In genomic region chr14:81275995-81276698, GRCh38 we compare ENCODE assay signal across 1 cellular context.
TF ChIP-seq lines count a peak whose summit lies in the region.

No MANE protein-coding gene starts in this region.

TF ChIP-seq in GM12878, 131 proteins besides CTCF, POLR2A, EP300 and RAD21 (continued from another document):
- TF ChIP-seq SKIL (IDR thresholded peaks at IDR 0.05; ENCODE audit: low read depth, poor library complexity, severe bottlenecking): no peak
- TF ChIP-seq, protein P1, sequence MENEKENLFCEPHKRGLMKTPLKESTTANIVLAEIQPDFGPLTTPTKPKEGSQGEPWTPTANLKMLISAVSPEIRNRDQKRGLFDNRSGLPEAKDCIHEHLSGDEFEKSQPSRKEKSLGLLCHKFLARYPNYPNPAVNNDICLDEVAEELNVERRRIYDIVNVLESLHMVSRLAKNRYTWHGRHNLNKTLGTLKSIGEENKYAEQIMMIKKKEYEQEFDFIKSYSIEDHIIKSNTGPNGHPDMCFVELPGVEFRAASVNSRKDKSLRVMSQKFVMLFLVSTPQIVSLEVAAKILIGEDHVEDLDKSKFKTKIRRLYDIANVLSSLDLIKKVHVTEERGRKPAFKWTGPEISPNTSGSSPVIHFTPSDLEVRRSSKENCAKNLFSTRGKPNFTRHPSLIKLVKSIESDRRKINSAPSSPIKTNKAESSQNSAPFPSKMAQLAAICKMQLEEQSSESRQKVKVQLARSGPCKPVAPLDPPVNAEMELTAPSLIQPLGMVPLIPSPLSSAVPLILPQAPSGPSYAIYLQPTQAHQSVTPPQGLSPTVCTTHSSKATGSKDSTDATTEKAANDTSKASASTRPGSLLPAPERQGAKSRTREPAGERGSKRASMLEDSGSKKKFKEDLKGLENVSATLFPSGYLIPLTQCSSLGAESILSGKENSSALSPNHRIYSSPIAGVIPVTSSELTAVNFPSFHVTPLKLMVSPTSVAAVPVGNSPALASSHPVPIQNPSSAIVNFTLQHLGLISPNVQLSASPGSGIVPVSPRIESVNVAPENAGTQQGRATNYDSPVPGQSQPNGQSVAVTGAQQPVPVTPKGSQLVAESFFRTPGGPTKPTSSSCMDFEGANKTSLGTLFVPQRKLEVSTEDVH (IDR thresholded peaks at IDR 0.05; ENCODE audit: low read depth, partially characterized antibody): no peak
- TF ChIP-seq JUND (IDR thresholded peaks at IDR 0.05; ENCODE audit: low read depth, low read length): 0 out of 2 replicates have a peak, but pooled peaks have one; percentile 13
- TF ChIP-seq NFXL1 (IDR thresholded peaks at IDR 0.05; ENCODE audit: borderline replicate concordance): no peak
- TF ChIP-seq IKZF2 (IDR thresholded peaks at IDR 0.05): no peak
- TF ChIP-seq, protein P2, sequence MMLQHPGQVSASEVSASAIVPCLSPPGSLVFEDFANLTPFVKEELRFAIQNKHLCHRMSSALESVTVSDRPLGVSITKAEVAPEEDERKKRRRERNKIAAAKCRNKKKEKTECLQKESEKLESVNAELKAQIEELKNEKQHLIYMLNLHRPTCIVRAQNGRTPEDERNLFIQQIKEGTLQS (IDR thresholded peaks at IDR 0.05; ENCODE audit: borderline replicate concordance, extremely low read depth, low read depth, low read length): no peak
- no peak for TF ChIP-seq ZBTB33 (IDR thresholded peaks at IDR 0.05)
- TF ChIP-seq, protein P3, sequence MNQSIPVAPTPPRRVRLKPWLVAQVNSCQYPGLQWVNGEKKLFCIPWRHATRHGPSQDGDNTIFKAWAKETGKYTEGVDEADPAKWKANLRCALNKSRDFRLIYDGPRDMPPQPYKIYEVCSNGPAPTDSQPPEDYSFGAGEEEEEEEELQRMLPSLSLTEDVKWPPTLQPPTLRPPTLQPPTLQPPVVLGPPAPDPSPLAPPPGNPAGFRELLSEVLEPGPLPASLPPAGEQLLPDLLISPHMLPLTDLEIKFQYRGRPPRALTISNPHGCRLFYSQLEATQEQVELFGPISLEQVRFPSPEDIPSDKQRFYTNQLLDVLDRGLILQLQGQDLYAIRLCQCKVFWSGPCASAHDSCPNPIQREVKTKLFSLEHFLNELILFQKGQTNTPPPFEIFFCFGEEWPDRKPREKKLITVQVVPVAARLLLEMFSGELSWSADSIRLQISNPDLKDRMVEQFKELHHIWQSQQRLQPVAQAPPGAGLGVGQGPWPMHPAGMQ (IDR thresholded peaks at IDR 0.05; ENCODE audit: borderline replicate concordance): no peak
- no peak for TF ChIP-seq NR2F1 (conservative IDR thresholded peaks at IDR 0.05)
- TF ChIP-seq LARP7 (IDR thresholded peaks at IDR 0.05): no peak
- no peak for TF ChIP-seq CEBPZ (IDR thresholded peaks at IDR 0.05; ENCODE audit: low read depth, low read length)
- 0 out of 2 replicates have a peak, but pooled peaks have one; percentile 22 for TF ChIP-seq GATAD2B (conservative IDR thresholded peaks at IDR 0.05; ENCODE audit: low read depth)
- TF ChIP-seq MTA3 (IDR thresholded peaks at IDR 0.05; ENCODE audit: borderline replicate concordance, low read length): no peak
- TF ChIP-seq, protein P4, sequence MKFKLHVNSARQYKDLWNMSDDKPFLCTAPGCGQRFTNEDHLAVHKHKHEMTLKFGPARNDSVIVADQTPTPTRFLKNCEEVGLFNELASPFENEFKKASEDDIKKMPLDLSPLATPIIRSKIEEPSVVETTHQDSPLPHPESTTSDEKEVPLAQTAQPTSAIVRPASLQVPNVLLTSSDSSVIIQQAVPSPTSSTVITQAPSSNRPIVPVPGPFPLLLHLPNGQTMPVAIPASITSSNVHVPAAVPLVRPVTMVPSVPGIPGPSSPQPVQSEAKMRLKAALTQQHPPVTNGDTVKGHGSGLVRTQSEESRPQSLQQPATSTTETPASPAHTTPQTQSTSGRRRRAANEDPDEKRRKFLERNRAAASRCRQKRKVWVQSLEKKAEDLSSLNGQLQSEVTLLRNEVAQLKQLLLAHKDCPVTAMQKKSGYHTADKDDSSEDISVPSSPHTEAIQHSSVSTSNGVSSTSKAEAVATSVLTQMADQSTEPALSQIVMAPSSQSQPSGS (IDR thresholded peaks at IDR 0.05; ENCODE audit: low read length): 0 out of 2 replicates have a peak, but pooled peaks have one; percentile 21
- no peak for TF ChIP-seq RBBP5 (conservative IDR thresholded peaks at IDR 0.05)
- TF ChIP-seq SIN3A (IDR thresholded peaks at IDR 0.05; ENCODE audit: low read depth, low read length): no peak
- TF ChIP-seq MEF2B (IDR thresholded peaks at IDR 0.05; ENCODE audit: partially characterized antibody, poor library complexity, severe bottlenecking): peak; percentile 79
- TF ChIP-seq RUNX3 (IDR thresholded peaks at IDR 0.05; ENCODE audit: low read length): no peak
- peak; percentile 27; the same call in 1 of the 2 replicates for TF ChIP-seq BCL11A (IDR thresholded peaks at IDR 0.05; ENCODE audit: low read depth, low read length)
- no peak for TF ChIP-seq POLR2AphosphoS2 (IDR thresholded peaks at IDR 0.05; ENCODE audit: low read depth, low read length)
- no peak for TF ChIP-seq TAF1 (IDR thresholded peaks at IDR 0.05; ENCODE audit: borderline replicate concordance, low read depth, low read length)
- no peak for TF ChIP-seq ZNF24 (IDR thresholded peaks at IDR 0.05)
- no peak for TF ChIP-seq TARDBP (IDR thresholded peaks at IDR 0.05; ENCODE audit: borderline replicate concordance)
